ENCODE assay signal across 2 cellular contexts in the genomic region with DNA sequence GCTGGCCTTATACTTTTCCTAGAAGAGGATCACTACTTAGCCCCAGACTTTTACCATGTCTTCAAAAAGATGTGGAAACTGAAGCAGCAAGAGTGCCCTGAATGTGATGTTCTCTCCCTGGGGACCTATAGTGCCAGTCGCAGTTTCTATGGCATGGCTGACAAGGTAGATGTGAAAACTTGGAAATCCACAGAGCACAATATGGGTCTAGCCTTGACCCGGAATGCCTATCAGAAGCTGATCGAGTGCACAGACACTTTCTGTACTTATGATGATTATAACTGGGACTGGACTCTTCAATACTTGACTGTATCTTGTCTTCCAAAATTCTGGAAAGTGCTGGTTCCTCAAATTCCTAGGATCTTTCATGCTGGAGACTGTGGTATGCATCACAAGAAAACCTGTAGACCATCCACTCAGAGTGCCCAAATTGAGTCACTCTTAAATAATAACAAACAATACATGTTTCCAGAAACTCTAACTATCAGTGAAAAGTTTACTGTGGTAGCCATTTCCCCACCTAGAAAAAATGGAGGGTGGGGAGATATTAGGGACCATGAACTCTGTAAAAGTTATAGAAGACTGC.
TF ChIP-seq lines count a peak whose summit lies in the region.

No MANE protein-coding gene starts in this region.

TF ChIP-seq in SK-N-SH, 30 proteins besides CTCF, POLR2A, EP300 and RAD21 (continued from another document):
- TF ChIP-seq, protein P1, sequence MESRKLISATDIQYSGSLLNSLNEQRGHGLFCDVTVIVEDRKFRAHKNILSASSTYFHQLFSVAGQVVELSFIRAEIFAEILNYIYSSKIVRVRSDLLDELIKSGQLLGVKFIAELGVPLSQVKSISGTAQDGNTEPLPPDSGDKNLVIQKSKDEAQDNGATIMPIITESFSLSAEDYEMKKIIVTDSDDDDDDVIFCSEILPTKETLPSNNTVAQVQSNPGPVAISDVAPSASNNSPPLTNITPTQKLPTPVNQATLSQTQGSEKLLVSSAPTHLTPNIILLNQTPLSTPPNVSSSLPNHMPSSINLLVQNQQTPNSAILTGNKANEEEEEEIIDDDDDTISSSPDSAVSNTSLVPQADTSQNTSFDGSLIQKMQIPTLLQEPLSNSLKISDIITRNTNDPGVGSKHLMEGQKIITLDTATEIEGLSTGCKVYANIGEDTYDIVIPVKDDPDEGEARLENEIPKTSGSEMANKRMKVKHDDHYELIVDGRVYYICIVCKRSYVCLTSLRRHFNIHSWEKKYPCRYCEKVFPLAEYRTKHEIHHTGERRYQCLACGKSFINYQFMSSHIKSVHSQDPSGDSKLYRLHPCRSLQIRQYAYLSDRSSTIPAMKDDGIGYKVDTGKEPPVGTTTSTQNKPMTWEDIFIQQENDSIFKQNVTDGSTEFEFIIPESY (IDR thresholded peaks at IDR 0.05; ENCODE audit: borderline replicate concordance, low read depth), result no peak

TF ChIP-seq in SK-N-SH treated with all-trans-retinoic acid at 6 μM for 48 hours, 23 proteins besides CTCF, POLR2A, EP300 and RAD21 (continued from another document):
- TF ChIP-seq, protein P2, sequence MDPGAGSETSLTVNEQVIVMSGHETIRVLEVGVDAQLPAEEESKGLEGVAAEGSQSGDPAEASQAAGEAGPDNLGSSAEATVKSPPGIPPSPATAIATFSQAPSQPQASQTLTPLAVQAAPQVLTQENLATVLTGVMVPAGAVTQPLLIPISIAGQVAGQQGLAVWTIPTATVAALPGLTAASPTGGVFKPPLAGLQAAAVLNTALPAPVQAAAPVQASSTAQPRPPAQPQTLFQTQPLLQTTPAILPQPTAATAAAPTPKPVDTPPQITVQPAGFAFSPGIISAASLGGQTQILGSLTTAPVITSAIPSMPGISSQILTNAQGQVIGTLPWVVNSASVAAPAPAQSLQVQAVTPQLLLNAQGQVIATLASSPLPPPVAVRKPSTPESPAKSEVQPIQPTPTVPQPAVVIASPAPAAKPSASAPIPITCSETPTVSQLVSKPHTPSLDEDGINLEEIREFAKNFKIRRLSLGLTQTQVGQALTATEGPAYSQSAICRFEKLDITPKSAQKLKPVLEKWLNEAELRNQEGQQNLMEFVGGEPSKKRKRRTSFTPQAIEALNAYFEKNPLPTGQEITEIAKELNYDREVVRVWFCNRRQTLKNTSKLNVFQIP (CRISPR knock-in tag; IDR thresholded peaks at IDR 0.05; ENCODE audit: borderline replicate concordance, low read depth), result no peak
- TF ChIP-seq ESRRG (CRISPR knock-in tag; IDR thresholded peaks at IDR 0.05) (no peak), GLIS3 (CRISPR knock-in tag; IDR thresholded peaks at IDR 0.05) (no peak), RARB (CRISPR knock-in tag; IDR thresholded peaks at IDR 0.05) (no peak), TOX (CRISPR knock-in tag; IDR thresholded peaks at IDR 0.05; ENCODE audit: borderline replicate concordance) (no peak), ZNF565 (CRISPR knock-in tag; conservative IDR thresholded peaks at IDR 0.05; ENCODE audit: low read depth) (no peak)
- TF ChIP-seq, protein P3, sequence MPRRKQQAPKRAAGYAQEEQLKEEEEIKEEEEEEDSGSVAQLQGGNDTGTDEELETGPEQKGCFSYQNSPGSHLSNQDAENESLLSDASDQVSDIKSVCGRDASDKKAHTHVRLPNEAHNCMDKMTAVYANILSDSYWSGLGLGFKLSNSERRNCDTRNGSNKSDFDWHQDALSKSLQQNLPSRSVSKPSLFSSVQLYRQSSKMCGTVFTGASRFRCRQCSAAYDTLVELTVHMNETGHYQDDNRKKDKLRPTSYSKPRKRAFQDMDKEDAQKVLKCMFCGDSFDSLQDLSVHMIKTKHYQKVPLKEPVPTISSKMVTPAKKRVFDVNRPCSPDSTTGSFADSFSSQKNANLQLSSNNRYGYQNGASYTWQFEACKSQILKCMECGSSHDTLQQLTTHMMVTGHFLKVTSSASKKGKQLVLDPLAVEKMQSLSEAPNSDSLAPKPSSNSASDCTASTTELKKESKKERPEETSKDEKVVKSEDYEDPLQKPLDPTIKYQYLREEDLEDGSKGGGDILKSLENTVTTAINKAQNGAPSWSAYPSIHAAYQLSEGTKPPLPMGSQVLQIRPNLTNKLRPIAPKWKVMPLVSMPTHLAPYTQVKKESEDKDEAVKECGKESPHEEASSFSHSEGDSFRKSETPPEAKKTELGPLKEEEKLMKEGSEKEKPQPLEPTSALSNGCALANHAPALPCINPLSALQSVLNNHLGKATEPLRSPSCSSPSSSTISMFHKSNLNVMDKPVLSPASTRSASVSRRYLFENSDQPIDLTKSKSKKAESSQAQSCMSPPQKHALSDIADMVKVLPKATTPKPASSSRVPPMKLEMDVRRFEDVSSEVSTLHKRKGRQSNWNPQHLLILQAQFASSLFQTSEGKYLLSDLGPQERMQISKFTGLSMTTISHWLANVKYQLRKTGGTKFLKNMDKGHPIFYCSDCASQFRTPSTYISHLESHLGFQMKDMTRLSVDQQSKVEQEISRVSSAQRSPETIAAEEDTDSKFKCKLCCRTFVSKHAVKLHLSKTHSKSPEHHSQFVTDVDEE (CRISPR knock-in tag; IDR thresholded peaks at IDR 0.05), result no peak
- TF ChIP-seq, protein P4, sequence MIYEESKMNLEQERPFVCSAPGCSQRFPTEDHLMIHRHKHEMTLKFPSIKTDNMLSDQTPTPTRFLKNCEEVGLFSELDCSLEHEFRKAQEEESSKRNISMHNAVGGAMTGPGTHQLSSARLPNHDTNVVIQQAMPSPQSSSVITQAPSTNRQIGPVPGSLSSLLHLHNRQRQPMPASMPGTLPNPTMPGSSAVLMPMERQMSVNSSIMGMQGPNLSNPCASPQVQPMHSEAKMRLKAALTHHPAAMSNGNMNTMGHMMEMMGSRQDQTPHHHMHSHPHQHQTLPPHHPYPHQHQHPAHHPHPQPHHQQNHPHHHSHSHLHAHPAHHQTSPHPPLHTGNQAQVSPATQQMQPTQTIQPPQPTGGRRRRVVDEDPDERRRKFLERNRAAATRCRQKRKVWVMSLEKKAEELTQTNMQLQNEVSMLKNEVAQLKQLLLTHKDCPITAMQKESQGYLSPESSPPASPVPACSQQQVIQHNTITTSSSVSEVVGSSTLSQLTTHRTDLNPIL (CRISPR knock-in tag; IDR thresholded peaks at IDR 0.05; ENCODE audit: low read depth), result no peak
- TF ChIP-seq, protein P5, sequence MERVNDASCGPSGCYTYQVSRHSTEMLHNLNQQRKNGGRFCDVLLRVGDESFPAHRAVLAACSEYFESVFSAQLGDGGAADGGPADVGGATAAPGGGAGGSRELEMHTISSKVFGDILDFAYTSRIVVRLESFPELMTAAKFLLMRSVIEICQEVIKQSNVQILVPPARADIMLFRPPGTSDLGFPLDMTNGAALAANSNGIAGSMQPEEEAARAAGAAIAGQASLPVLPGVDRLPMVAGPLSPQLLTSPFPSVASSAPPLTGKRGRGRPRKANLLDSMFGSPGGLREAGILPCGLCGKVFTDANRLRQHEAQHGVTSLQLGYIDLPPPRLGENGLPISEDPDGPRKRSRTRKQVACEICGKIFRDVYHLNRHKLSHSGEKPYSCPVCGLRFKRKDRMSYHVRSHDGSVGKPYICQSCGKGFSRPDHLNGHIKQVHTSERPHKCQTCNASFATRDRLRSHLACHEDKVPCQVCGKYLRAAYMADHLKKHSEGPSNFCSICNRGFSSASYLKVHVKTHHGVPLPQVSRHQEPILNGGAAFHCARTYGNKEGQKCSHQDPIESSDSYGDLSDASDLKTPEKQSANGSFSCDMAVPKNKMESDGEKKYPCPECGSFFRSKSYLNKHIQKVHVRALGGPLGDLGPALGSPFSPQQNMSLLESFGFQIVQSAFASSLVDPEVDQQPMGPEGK (CRISPR knock-in tag; IDR thresholded peaks at IDR 0.05; ENCODE audit: borderline replicate concordance), result no peak
TF ChIP-seq in SK-N-SH treated with all-trans-retinoic acid at 6 μM for 48 hours: peak in this region for 0.
